ENCODE assay signal across 26 cellular contexts in the genomic region with DNA sequence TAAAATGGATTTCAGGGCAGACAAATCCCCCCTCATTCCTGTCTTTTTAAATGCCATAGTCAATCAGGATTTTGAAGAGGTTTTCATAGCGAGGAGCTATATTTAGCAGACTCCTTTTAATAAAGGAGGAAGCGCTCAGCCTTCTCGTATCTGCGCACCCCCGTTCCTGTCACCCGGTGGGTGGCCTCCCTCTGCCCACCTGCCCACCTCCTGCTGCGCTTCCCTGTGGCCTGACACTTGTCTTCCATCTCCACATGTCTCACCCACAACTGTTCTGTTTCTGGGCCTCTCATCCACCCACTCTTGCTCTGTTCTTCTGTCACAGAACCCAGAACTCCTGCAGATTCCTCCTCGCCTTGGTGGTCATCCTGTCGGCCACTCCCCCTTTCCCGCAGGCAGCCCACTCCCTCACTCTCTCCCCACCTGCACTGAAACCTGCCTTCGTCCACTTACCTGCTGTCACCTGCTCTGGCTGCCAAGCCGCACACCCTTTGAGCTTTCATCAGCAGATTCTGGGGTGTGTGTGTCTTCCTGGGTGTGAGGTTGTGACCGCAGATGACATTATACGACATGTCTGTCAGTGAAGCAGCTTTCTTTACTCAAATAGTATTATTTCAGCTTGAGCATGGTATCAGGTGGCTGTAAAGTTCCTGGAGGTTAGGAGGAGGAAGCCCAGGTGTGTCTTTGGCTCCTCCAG.
"Had no signal": no experiment of that assay in that cellular context is flagged by ENCODE, and none has a peak within 500 bp of the region (broad histone marks: within the 10 kb centered on the region; RNA-seq: fewer than 3 reads in every experiment).

No MANE protein-coding gene starts in this region.

- H3K4me2 ChIP-seq: hepatocyte, smooth muscle cell had no signal

- H3K4me1 Mint-ChIP-seq: activated CD4-positive, alpha-beta T cell treated with anti-CD3 and anti-CD28 coated beads, Interleukin-2, amount 10 ng/mL, durations not matched to agents 7 days and 5 days; activated CD8-positive, alpha-beta memory T cell treated with anti-CD3 and anti-CD28 coated beads, Interleukin-2, amount 10 ng/mL, durations not matched to agents 7 days and 5 days; activated naive CD4-positive, alpha-beta T cell treated with anti-CD3 and anti-CD28 coated beads, Interleukin-2, amount 50 U/mL, for 24 hours; central memory CD8-positive, alpha-beta T cell; endodermal cell; immature natural killer cell; memory B cell; nephron; stimulated activated memory B cell treated with anti-CD40 and anti-IgM and Interleukin-4, amounts not matched to agents 10 μg/mL and 1 μg/mL and 100 μg/mL, for 72 hours had no signal

- H3K27me3 Mint-ChIP-seq: activated CD4-positive, alpha-beta T cell treated with anti-CD3 and anti-CD28 coated beads, Interleukin-2, amount 10 ng/mL, durations not matched to agents 7 days and 5 days had no signal

- H2AFZ ChIP-seq: hepatocyte had no signal

- H3K36me3 ChIP-seq: brain microvascular endothelial cell, sigmoid colon, stomach, suprapubic skin, tibial nerve, uterus had no signal

- H3K27ac ChIP-seq: brain microvascular endothelial cell, hepatocyte, sigmoid colon, stomach, suprapubic skin, tibial nerve, uterus had no signal

- H3K27ac Mint-ChIP-seq: activated CD4-positive, alpha-beta T cell treated with anti-CD3 and anti-CD28 coated beads, Interleukin-2, amount 10 ng/mL, durations not matched to agents 7 days and 5 days; activated CD8-positive, alpha-beta memory T cell treated with anti-CD3 and anti-CD28 coated beads, Interleukin-2, amount 10 ng/mL, durations not matched to agents 7 days and 5 days; activated CD8-positive, alpha-beta T cell treated with anti-CD3 and anti-CD28 coated beads for 36 hours; activated naive CD4-positive, alpha-beta T cell treated with anti-CD3 and anti-CD28 coated beads, Interleukin-2, amount 50 U/mL, for 24 hours; endodermal cell; immature natural killer cell; memory B cell; nephron; stimulated activated memory B cell treated with anti-CD40 and anti-IgM and Interleukin-4, amounts not matched to agents 10 μg/mL and 1 μg/mL and 100 μg/mL, for 72 hours had no signal

- ATAC-seq: activated CD8-positive, alpha-beta memory T cell treated with anti-CD3 and anti-CD28 coated beads, Interleukin-2, amount 10 ng/mL, durations not matched to agents 7 days and 5 days; activated CD8-positive, alpha-beta T cell treated with anti-CD3 and anti-CD28 coated beads for 36 hours; stimulated activated memory B cell treated with anti-CD40 and anti-IgM and Interleukin-4, amounts not matched to agents 10 μg/mL and 1 μg/mL and 100 μg/mL, for 72 hours had no signal

- H3K4me1 ChIP-seq: sigmoid colon, stomach, suprapubic skin, tibial nerve, uterus had no signal

- H3K9me3 Mint-ChIP-seq: activated CD4-positive, alpha-beta T cell treated with anti-CD3 and anti-CD28 coated beads, Interleukin-2, amount 10 ng/mL, durations not matched to agents 7 days and 5 days; activated CD8-positive, alpha-beta T cell treated with anti-CD3 and anti-CD28 coated beads for 36 hours; activated naive CD4-positive, alpha-beta T cell treated with anti-CD3 and anti-CD28 coated beads, Interleukin-2, amount 50 U/mL, for 24 hours; central memory CD8-positive, alpha-beta T cell; memory B cell had no signal

- H3K36me3 Mint-ChIP-seq: activated CD8-positive, alpha-beta memory T cell treated with anti-CD3 and anti-CD28 coated beads, Interleukin-2, amount 10 ng/mL, durations not matched to agents 7 days and 5 days; activated naive CD4-positive, alpha-beta T cell treated with anti-CD3 and anti-CD28 coated beads, Interleukin-2, amount 50 U/mL, for 24 hours; immature natural killer cell; memory B cell; stimulated activated memory B cell treated with anti-CD40 and anti-IgM and Interleukin-4, amounts not matched to agents 10 μg/mL and 1 μg/mL and 100 μg/mL, for 72 hours had no signal

- H3K4me3 ChIP-seq: dorsolateral prefrontal cortex, hepatocyte, sigmoid colon, smooth muscle cell, stomach, suprapubic skin, tibial nerve, uterus had no signal

- H3K27me3 ChIP-seq: brain microvascular endothelial cell, dorsolateral prefrontal cortex, hepatocyte, sigmoid colon, suprapubic skin, tibial nerve, uterus had no signal

- H3K79me2 ChIP-seq: hepatocyte had no signal

- H3K9me3 ChIP-seq: sigmoid colon, stomach, suprapubic skin, tibial nerve, uterus had no signal

- DNase-seq: activated CD4-positive, alpha-beta T cell treated with anti-CD3 and anti-CD28 coated beads, Interleukin-2, amount 10 ng/mL, durations not matched to agents 7 days and 5 days; activated CD4-positive, CD25-positive, alpha-beta regulatory T cell treated with anti-CD3 and anti-CD28 coated beads, Interleukin-2, amount 50 U/mL, for 72 hours; activated CD8-positive, alpha-beta memory T cell treated with anti-CD3 and anti-CD28 coated beads, Interleukin-2, amount 10 ng/mL, durations not matched to agents 7 days and 5 days; activated CD8-positive, alpha-beta T cell treated with anti-CD3 and anti-CD28 coated beads for 36 hours; activated gamma-delta T cell treated with Interleukin-2 at 50 U/mL for 16 hours; aorta; brain microvascular endothelial cell; endodermal cell; immature natural killer cell; kidney glomerular epithelial cell; occipital lobe; sigmoid colon; stimulated activated CD4-positive, alpha-beta T cell treated with anti-CD3 and anti-CD28 coated beads, Interleukin-15, amount 100 ng/mL, for 24 hours; stomach; T-helper 2 cell; uterus had no signal

- H3K4me3 Mint-ChIP-seq: activated CD4-positive, alpha-beta T cell treated with anti-CD3 and anti-CD28 coated beads, Interleukin-2, amount 10 ng/mL, durations not matched to agents 7 days and 5 days; activated CD8-positive, alpha-beta memory T cell treated with anti-CD3 and anti-CD28 coated beads, Interleukin-2, amount 10 ng/mL, durations not matched to agents 7 days and 5 days; activated CD8-positive, alpha-beta T cell treated with anti-CD3 and anti-CD28 coated beads for 36 hours; activated naive CD4-positive, alpha-beta T cell treated with anti-CD3 and anti-CD28 coated beads, Interleukin-2, amount 50 U/mL, for 24 hours; central memory CD8-positive, alpha-beta T cell; endodermal cell; immature natural killer cell; memory B cell; nephron; stimulated activated memory B cell treated with anti-CD40 and anti-IgM and Interleukin-4, amounts not matched to agents 10 μg/mL and 1 μg/mL and 100 μg/mL, for 72 hours had no signal
